ENCODE assay signal across 8 cellular contexts in genomic region chr5:107248065-107248695, GRCh38.
DNase-seq lines count a peak whose midpoint lies in the region; ATAC-seq and TF ChIP-seq lines count a peak whose summit lies in the region.

No MANE protein-coding gene starts in this region.

- TF ChIP-seq CTCF in lung (IDR thresholded peaks at IDR 0.05; ENCODE audit: control extremely low read depth, extremely low read depth) (peak; percentile 32), thoracic aorta (IDR thresholded peaks at IDR 0.05) (peak; percentile 74)

- ATAC-seq in HG03520 (IDR thresholded peaks at IDR 0.05; ENCODE audit: unreplicated experiment), result peak; percentile 51
- ATAC-seq in lung (ENCODE audit: insufficient read depth, low FRiP score), result peak; percentile 69
- ATAC-seq in thoracic aorta (ENCODE audit: insufficient number of reproducible peaks, low FRiP score, low read depth), result no peak

- H3K4me3 ChIP-seq in SJSA1 (no peak overlapping the region), lung (no peak overlapping the region), thoracic aorta (no peak overlapping the region)

- peak; percentile 5 for DNase-seq in activated gamma-delta T cell treated with Interleukin-2 at 50 U/mL for 16 hours
- no peak for DNase-seq in activated gamma-delta T cell (lab: John Stamatoyannopoulos, UW)
- DNase-seq in SJSA1 (ENCODE audit: low read depth in 1 of 2, low spot score in 2 of 2), result peak; percentile 20 to 64
- DNase-seq in dermis blood vessel endothelial cell, result peak; percentile 80
- peak; percentile 70 for DNase-seq in lung (ENCODE audit: low spot score)
- DNase-seq in thoracic aorta (ENCODE audit: low spot score), result no peak
- no peak for DNase-seq in cortex of kidney (lab: John Stamatoyannopoulos, UW)

- H3K27me3 ChIP-seq in SJSA1 (replicated peaks), result no peaks in the 10 kb centered on the region
- H3K27me3 ChIP-seq in lung (ENCODE audit: control insufficient read depth, insufficient read depth), result no peaks in the 10 kb centered on the region
- H3K27me3 ChIP-seq in thoracic aorta (replicated peaks; ENCODE audit: insufficient read depth), result no peaks in the 10 kb centered on the region

- H3K27ac ChIP-seq in SJSA1 (no peak overlapping the region), lung (ENCODE audit: low read depth in 1 of 2, low read length in 1 of 2) (no peak overlapping the region), thoracic aorta (no peak overlapping the region)

- no peaks in the 10 kb centered on the region for H3K36me3 ChIP-seq in SJSA1
- no peaks in the 10 kb centered on the region for H3K36me3 ChIP-seq in lung (ENCODE audit: control insufficient read depth in 2 of 2, insufficient read depth in 2 of 2, low read length in 2 of 2)
- no peaks in the 10 kb centered on the region for H3K36me3 ChIP-seq in thoracic aorta

- 51 to 55% methylated on average over 10 of the region's 10 CpGs for WGBS in lung, 2 donors

- H3K4me1 ChIP-seq in SJSA1 (replicated peaks), result no peaks in the 10 kb centered on the region
- H3K4me1 ChIP-seq in lung (ENCODE audit: control insufficient read depth in 2 of 2, insufficient read depth in 2 of 2, low read length in 2 of 2), result no peaks in the 10 kb centered on the region
- H3K4me1 ChIP-seq in thoracic aorta (ENCODE audit: control insufficient read depth in 1 of 2, low read depth in 2 of 2), result peaks cover 0 to 12% of the 10 kb centered on the region in 2 donors

- H3K9me3 ChIP-seq in SJSA1 (replicated peaks) (no peaks in the 10 kb centered on the region), lung (ENCODE audit: control insufficient read depth in 2 of 2, insufficient read depth in 1 of 2, low read length in 1 of 2) (no peaks in the 10 kb centered on the region), thoracic aorta (no peaks in the 10 kb centered on the region)

Comparison
In these comparisons a context has a peak if more than half of its experiments do, and no peak if none do; other contexts are left out.
1. DNase-seq: peak in activated gamma-delta T cell treated with Interleukin-2 at 50 U/mL for 16 hours (single experiment), SJSA1 (2 of 2), dermis blood vessel endothelial cell (single experiment) and lung (single experiment); none in activated gamma-delta T cell (single experiment), thoracic aorta (single experiment) and cortex of kidney (single experiment).